ENCODE assay signal across 21 cellular contexts in the genomic region with DNA sequence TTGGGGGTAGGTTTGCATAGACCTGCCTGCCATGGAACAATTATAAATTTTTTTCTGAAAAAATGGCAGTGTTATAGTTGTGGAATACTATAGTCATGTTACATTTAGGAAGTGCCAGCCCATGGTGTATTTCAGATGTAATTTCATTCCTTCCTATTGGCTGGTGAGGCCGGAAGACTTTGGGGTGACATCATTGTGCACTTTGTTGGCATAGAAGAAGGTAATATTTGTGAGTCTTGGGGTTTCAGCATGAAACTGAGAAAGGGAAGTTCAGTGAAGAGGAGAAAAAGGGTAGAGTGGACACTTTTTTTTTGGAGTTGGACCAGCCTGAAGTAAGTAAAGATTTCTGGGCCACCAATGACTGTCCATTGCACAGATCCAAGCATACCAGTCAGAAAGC. TPM values are rescaled to one million over a fixed set of nuclear protein-coding genes. Genes with fewer than 3 reads are reported as not detected.
DNase-seq lines count a peak whose midpoint lies in the region; ATAC-seq, FAIRE-seq and TF ChIP-seq lines count a peak whose summit lies in the region.
"Had no signal": no experiment of that assay in that cellular context is flagged by ENCODE, and none has a peak within 500 bp of the region (broad histone marks: within the 10 kb centered on the region; RNA-seq: fewer than 3 reads in every experiment).

No MANE protein-coding gene starts in this region.

- H3K27ac ChIP-seq in neutrophil, result peak overlapping the region; percentile 61
- H3K27ac ChIP-seq: colonic mucosa, ovary, suprapubic skin had no signal

- no peak overlapping the region for H3K27ac Mint-ChIP-seq in T-helper 17 cell
- H3K27ac Mint-ChIP-seq: activated naive CD4-positive, alpha-beta T cell treated with anti-CD3 and anti-CD28 coated beads, Interleukin-2, amount 50 U/mL, for 72 hours; activated T-cell treated with anti-CD3 and anti-CD28 coated beads, Interleukin-2, amount 50 U/mL, for 24 hours had no signal

- H3K4me1 Mint-ChIP-seq in T-helper 17 cell, result peaks cover 2% of the 10 kb centered on the region

- no peak for TF ChIP-seq POLR2A in GM18505 (IDR thresholded peaks at IDR 0.05; ENCODE audit: borderline replicate concordance, extremely low read depth, insufficient read depth, insufficient read length)

- DNase-seq in T-helper 17 cell, result no peak
- DNase-seq in GM19239 (ENCODE audit: insufficient read length, low spot score), result no peak
- DNase-seq in NCI-H146 (lab: John Stamatoyannopoulos, UW), result no peak
- DNase-seq: activated CD4-positive, alpha-beta T cell treated with anti-CD3 and anti-CD28 coated beads, Interleukin-2, amount 50 U/mL, for 48 hours; activated T-cell treated with anti-CD3 and anti-CD28 coated beads, Interleukin-2, amount 50 U/mL, for 24 hours; colonic mucosa; GF-D8; MG63; NCI-H2081 treated with DMSO at 0.1 percent for 48 hours; NCI-H526 treated with DMSO at 0.1 percent for 48 hours; ovary had no signal

- no peaks in the 10 kb centered on the region for H3K36me3 Mint-ChIP-seq in T-helper 17 cell (ENCODE audit: low read depth)

- peaks cover 0 to 32% of the 10 kb centered on the region in 2 experiments for H3K4me1 ChIP-seq in neutrophil (ENCODE audit: control insufficient read depth in 1 of 2, insufficient read depth in 1 of 2, low read depth in 1 of 2, low read length in 1 of 2)
- H3K4me1 ChIP-seq: colonic mucosa had no signal

- peaks cover 10% of the 10 kb centered on the region for H3K27me3 Mint-ChIP-seq in T-helper 17 cell

- H3K36me3 ChIP-seq in neutrophil, result no peaks in the 10 kb centered on the region
- H3K36me3 ChIP-seq: colonic mucosa, MG63, ovary, suprapubic skin had no signal

- TF ChIP-seq CTCF in neutrophil (IDR thresholded peaks at IDR 0.05), result no peak

- no peak overlapping the region for H3K4me3 Mint-ChIP-seq in T-helper 17 cell
- H3K4me3 Mint-ChIP-seq: activated T-cell treated with anti-CD3 and anti-CD28 coated beads, Interleukin-2, amount 50 U/mL, for 24 hours had no signal

- ATAC-seq in GM18505 (IDR thresholded peaks at IDR 0.05; ENCODE audit: unreplicated experiment) (peak; percentile 48), HG03521 (IDR thresholded peaks at IDR 0.05; ENCODE audit: unreplicated experiment) (peak; percentile 50), T-helper 17 cell (peak; percentile 52), GM21447 (IDR thresholded peaks at IDR 0.05; ENCODE audit: unreplicated experiment) (no peak), HG02938 (IDR thresholded peaks at IDR 0.05; ENCODE audit: unreplicated experiment) (no peak)
- ATAC-seq: activated naive CD4-positive, alpha-beta T cell treated with anti-CD3 and anti-CD28 coated beads, Interleukin-2, amount 50 U/mL, for 72 hours; Panc1 had no signal

- no peak for FAIRE-seq in GM19239 (lab: Jason Lieb, UNC)
- FAIRE-seq: frontal cortex had no signal

- no peaks in the 10 kb centered on the region for H3K27me3 ChIP-seq in neutrophil
- H3K27me3 ChIP-seq: colonic mucosa, MG63, ovary, suprapubic skin had no signal

- no peak overlapping the region for H3K4me3 ChIP-seq in neutrophil (ENCODE audit: low read depth in 1 of 2, low read length in 1 of 2)
- H3K4me3 ChIP-seq: colonic mucosa, MG63, ovary, suprapubic skin had no signal

- H3K9me3 ChIP-seq in T-helper 17 cell (ENCODE audit: control insufficient read depth, low read length, poor library complexity, severe bottlenecking) (peaks cover 3% of the 10 kb centered on the region), neutrophil (peaks cover 6% of the 10 kb centered on the region)
- H3K9me3 ChIP-seq: colonic mucosa, suprapubic skin had no signal

RNA-seq across cellular contexts. Expression of a gene that starts 16.0 kb away (rescaled TPM):
- 10 to 100 TPM; 13.7 to 18.5 TPM for total RNA-seq in T-helper 17 cell

RNA-seq across cellular contexts. Expression of a gene that starts 55.0 kb away (rescaled TPM):
- total RNA-seq in T-helper 17 cell, result not detected
- total RNA-seq: activated naive CD4-positive, alpha-beta T cell treated with anti-CD3 and anti-CD28 coated beads, Interleukin-2, amount 50 U/mL, for 72 hours; epithelial cell of proximal tubule had no signal

Comparison
In these comparisons a context has a peak if more than half of its experiments do, and no peak if none do; other contexts are left out.
1. ATAC-seq: peak in GM18505 (single experiment), HG03521 (single experiment) and T-helper 17 cell (single experiment); none in GM21447 (single experiment) and HG02938 (single experiment).